ENCODE assay signal across 25 cellular contexts in the genomic region with DNA sequence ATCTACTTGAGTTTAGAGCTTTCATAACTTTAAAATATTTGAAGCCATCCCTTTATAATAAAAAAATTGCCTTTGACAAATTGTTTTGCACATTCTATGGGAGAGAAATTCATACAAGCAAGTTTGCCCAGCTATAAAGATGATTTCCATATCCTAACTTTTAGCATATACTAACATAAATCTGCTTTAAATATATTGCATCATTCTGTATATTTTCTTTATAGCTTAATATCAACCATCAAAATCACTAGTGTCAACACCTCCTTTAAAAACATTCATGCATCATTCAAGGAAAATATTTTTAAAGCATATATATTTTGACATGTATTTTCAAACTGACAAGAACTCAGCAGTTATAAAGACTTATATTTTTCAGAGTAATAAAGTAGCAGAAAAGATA.
"Had no signal": no experiment of that assay in that cellular context is flagged by ENCODE, and none has a peak within 500 bp of the region (broad histone marks: within the 10 kb centered on the region; RNA-seq: fewer than 3 reads in every experiment).

No MANE protein-coding gene starts in this region.

- H3K27me3 ChIP-seq: hepatocyte, left lung, ovary, right atrium auricular region, stomach, testis, thyroid gland, transverse colon, upper lobe of left lung, vagina had no signal

- H3K4me3 ChIP-seq: hepatocyte, left lung, lower lobe of right lung, mucosa of descending colon, ovary, right atrium auricular region, skin epidermis, stomach, testis, thyroid gland, transverse colon, upper lobe of left lung, vagina had no signal

- H3K27ac ChIP-seq: hepatocyte, left lung, lower lobe of right lung, ovary, right atrium auricular region, skin epidermis, stomach, testis, thyroid gland, transverse colon, upper lobe of left lung, vagina had no signal

- H3K4me1 ChIP-seq: left lung, lower lobe of right lung, right atrium auricular region, stomach, testis, thyroid gland, transverse colon, upper lobe of left lung, vagina had no signal

- H3K79me2 ChIP-seq: hepatocyte had no signal

- H2AFZ ChIP-seq: hepatocyte had no signal

- FAIRE-seq: kidney had no signal

- H3K9me3 ChIP-seq: mucosa of descending colon, ovary, right atrium auricular region, testis, thyroid gland, transverse colon, vagina had no signal

- DNase-seq: kidney; left colon; left lung; lower lobe of right lung; midbrain; mucosa of descending colon; naive thymus-derived CD4-positive, alpha-beta T cell; ovary; stimulated activated CD4-positive, alpha-beta T cell treated with anti-CD3 and anti-CD28 coated beads, Interleukin-12 subunit alpha, Interleukin-12 subunit beta, amount 100 ng/mL, for 4 hours; stimulated activated CD4-positive, alpha-beta T cell treated with anti-CD3 and anti-CD28 coated beads, Interleukin-15, amount 100 ng/mL, for 24 hours; stimulated activated CD4-positive, alpha-beta T cell treated with anti-CD3 and anti-CD28 coated beads, Interleukin-2, amount 100 ng/mL, for 24 hours; stimulated activated CD4-positive, alpha-beta T cell treated with anti-CD3 and anti-CD28 coated beads, Interleukin-4, amount 100 ng/mL, for 1 hour; stimulated activated naive B cell treated with anti-CD40 and anti-IgM and Interleukin-4, amounts not matched to agents 10 μg/mL and 1 μg/mL and 100 μg/mL, for 72 hours; stimulated activated naive CD8-positive, alpha-beta T cell treated with anti-CD3 and anti-CD28 coated beads, Interleukin-15, Interleukin-2, amounts not matched to agents 100 U/mL and 50 U/mL, for 24 hours; stomach; testis; thyroid gland; transverse colon; upper lobe of left lung had no signal

- H3K4me2 ChIP-seq: hepatocyte had no signal

- ATAC-seq: left colon; left lung; lower lobe of right lung; mucosa of descending colon; naive thymus-derived CD4-positive, alpha-beta T cell; natural killer cell treated with Interleukin-12 subunit alpha and Interleukin-12 subunit beta and Interleukin-15 and Interleukin-18, amount 100 ng/mL, for 72 hours; sciatic nerve; stimulated activated naive B cell treated with anti-CD40 and anti-IgM and Interleukin-4, amounts not matched to agents 10 μg/mL and 1 μg/mL and 100 μg/mL, for 72 hours; stimulated activated naive CD8-positive, alpha-beta T cell treated with anti-CD3 and anti-CD28 coated beads, Interleukin-15, Interleukin-2, amounts not matched to agents 100 U/mL and 50 U/mL, for 24 hours had no signal

- H3K36me3 ChIP-seq: left lung, lower lobe of right lung, ovary, right atrium auricular region, stomach, thyroid gland, transverse colon, upper lobe of left lung, vagina had no signal
